In the genomic region with DNA sequence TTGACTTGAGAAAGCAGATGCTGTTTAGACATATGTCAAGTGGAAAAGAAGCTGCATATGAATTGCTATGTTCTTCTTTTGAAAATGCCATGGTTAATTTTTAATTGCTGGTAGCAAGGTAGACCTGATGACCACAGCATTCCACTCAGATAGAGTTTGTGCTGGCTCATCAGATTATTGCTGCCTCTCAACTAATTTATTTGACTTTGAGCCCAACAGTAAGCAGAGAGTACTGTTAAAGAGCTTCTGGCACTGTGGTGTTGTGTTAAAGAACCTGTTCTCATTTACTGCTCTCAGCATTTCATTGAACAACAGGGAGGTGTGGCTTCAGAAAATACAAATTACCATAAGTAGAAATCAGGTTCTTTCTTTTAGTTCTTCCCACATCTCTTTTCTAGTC, we compare ENCODE assay signal across 14 cellular contexts.
DNase-seq lines count a peak whose midpoint lies in the region; ATAC-seq and TF ChIP-seq lines count a peak whose summit lies in the region.
"Had no signal": no experiment of that assay in that cellular context is flagged by ENCODE, and none has a peak within 500 bp of the region (broad histone marks: within the 10 kb centered on the region; RNA-seq: fewer than 3 reads in every experiment).

No MANE protein-coding gene starts in this region.

- TF ChIP-seq RAD21 in liver (IDR thresholded peaks at IDR 0.05), result peak in 1 of 2 donors; percentile 12

- H3K4me1 ChIP-seq in liver (ENCODE audit: control insufficient read depth in 4 of 4, insufficient read depth in 4 of 4, low read length in 3 of 4) (peaks cover 0 to 20% (median 11%) of the 10 kb centered on the region in 4 donors), thyroid gland (peaks cover 19 to 23% of the 10 kb centered on the region in 2 donors)

- TF ChIP-seq CTCF in liver (IDR thresholded peaks at IDR 0.05; ENCODE audit: low read depth, low read length, missing input control) (no peak), thyroid gland (IDR thresholded peaks at IDR 0.05) (peak in 1 of 6 experiments; percentile 16)

- H3K27me3 ChIP-seq in liver (ENCODE audit: control insufficient read depth in 4 of 4, insufficient read depth in 4 of 4, low read length in 3 of 4) (no peaks in the 10 kb centered on the region), thyroid gland (no peaks in the 10 kb centered on the region)
- H3K27me3 ChIP-seq: Peyer's patch had no signal

- no peak for TF ChIP-seq POLR2A in thyroid gland (IDR thresholded peaks at IDR 0.05)

- intact Hi-C loops in Right ventricle myocardium superior (cut with DNase I) (no loop called here), thyroid gland (cut with DNase I) (no loop called here)

- peak overlapping the region; percentile 41 to 64 for H3K27ac ChIP-seq in liver (ENCODE audit: low read depth in 1 of 2, low read length in 2 of 2)
- H3K27ac ChIP-seq in thyroid gland, result peak overlapping the region in 2 of 3 donors; percentile 59 to 78
- H3K27ac ChIP-seq: epithelial cell of prostate, Peyer's patch had no signal

- H3K9me3 ChIP-seq in liver (ENCODE audit: control insufficient read depth in 4 of 4, low read length in 3 of 4) (no peaks in the 10 kb centered on the region), thyroid gland (no peaks in the 10 kb centered on the region)
- H3K9me3 ChIP-seq: Peyer's patch had no signal

- peak overlapping the region in 1 of 2 donors; percentile 27 for H3K9ac ChIP-seq in liver (ENCODE audit: low read depth in 1 of 2, low read length in 2 of 2)

- H3K4me3 ChIP-seq in liver (ENCODE audit: low read depth in 1 of 3, low read length in 3 of 3) (no peak overlapping the region), thyroid gland (replicated peaks in 1 of 3) (no peak overlapping the region)
- H3K4me3 ChIP-seq: Peyer's patch had no signal

- no peaks in the 10 kb centered on the region for H3K36me3 ChIP-seq in liver (ENCODE audit: control insufficient read depth in 4 of 4, insufficient read depth in 3 of 4, low read depth in 1 of 4, low read length in 3 of 4)
- H3K36me3 ChIP-seq in thyroid gland, result no peaks in the 10 kb centered on the region
- H3K36me3 ChIP-seq: Peyer's patch had no signal

- DNase-seq in NCI-H2171 treated with DMSO at 0.1 percent for 48 hours (lab: John Stamatoyannopoulos, UW) (peak; percentile 86), NCI-H2171 (lab: John Stamatoyannopoulos, UW) (no peak), Right ventricle myocardium superior (no peak), thyroid gland (no peak), NCI-H1092 treated with DMSO at 0.1 percent for 48 hours (lab: John Stamatoyannopoulos, UW) (no peak)
- no peak for DNase-seq in activated CD8-positive, alpha-beta memory T cell treated with anti-CD3 and anti-CD28 coated beads, Interleukin-2, amount 50 U/mL, for 4 hours
- DNase-seq: activated CD4-positive, alpha-beta T cell treated with anti-CD3 and anti-CD28 coated beads for 48 hours; activated naive CD4-positive, alpha-beta T cell treated with Interleukin-2 at 50 U/mL for 16 hours; DND-41; NCI-H2029; Peyer's patch had no signal

- ATAC-seq in Right ventricle myocardium superior (ENCODE audit: poor library complexity) (peak; percentile 77), GM19351 (IDR thresholded peaks at IDR 0.05; ENCODE audit: unreplicated experiment) (no peak)

TF ChIP-seq in liver, 16 proteins besides CTCF, POLR2A, EP300 and RAD21:
- no peak for TF ChIP-seq GABPA (IDR thresholded peaks at IDR 0.05 in 1 of 2, conservative IDR thresholded peaks at IDR 0.05 in 1 of 2)
- no peak for TF ChIP-seq FOXA2 (IDR thresholded peaks at IDR 0.05)
- TF ChIP-seq HNF4A (conservative IDR thresholded peaks at IDR 0.05), result peak; percentile 21 to 26
- TF ChIP-seq SP1 (IDR thresholded peaks at IDR 0.05), result no peak
- TF ChIP-seq, protein P1, sequence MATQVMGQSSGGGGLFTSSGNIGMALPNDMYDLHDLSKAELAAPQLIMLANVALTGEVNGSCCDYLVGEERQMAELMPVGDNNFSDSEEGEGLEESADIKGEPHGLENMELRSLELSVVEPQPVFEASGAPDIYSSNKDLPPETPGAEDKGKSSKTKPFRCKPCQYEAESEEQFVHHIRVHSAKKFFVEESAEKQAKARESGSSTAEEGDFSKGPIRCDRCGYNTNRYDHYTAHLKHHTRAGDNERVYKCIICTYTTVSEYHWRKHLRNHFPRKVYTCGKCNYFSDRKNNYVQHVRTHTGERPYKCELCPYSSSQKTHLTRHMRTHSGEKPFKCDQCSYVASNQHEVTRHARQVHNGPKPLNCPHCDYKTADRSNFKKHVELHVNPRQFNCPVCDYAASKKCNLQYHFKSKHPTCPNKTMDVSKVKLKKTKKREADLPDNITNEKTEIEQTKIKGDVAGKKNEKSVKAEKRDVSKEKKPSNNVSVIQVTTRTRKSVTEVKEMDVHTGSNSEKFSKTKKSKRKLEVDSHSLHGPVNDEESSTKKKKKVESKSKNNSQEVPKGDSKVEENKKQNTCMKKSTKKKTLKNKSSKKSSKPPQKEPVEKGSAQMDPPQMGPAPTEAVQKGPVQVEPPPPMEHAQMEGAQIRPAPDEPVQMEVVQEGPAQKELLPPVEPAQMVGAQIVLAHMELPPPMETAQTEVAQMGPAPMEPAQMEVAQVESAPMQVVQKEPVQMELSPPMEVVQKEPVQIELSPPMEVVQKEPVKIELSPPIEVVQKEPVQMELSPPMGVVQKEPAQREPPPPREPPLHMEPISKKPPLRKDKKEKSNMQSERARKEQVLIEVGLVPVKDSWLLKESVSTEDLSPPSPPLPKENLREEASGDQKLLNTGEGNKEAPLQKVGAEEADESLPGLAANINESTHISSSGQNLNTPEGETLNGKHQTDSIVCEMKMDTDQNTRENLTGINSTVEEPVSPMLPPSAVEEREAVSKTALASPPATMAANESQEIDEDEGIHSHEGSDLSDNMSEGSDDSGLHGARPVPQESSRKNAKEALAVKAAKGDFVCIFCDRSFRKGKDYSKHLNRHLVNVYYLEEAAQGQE (IDR thresholded peaks at IDR 0.05), result peak; percentile 7
